25 cellular contexts compared by ENCODE assay signal in the genomic region with DNA sequence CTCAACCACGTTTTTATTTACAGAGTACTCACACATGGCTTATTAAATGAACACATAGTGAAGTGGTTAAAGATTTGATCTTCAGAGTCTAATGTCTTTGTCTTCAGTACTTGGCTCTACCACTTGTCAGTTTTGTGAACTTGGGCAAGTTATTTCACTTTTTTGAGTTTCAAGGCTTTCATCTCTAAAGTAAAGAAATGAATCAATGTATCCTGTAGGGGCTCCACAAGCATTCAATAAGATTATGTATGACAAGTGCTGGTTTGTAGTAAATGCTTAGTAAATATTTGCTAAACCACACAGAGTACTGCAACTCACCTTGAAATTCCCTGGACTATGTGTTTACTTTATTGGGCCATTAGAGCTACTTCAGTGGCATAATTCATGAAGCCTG.
"Had no signal": no experiment of that assay in that cellular context is flagged by ENCODE, and none has a peak within 500 bp of the region (broad histone marks: within the 10 kb centered on the region; RNA-seq: fewer than 3 reads in every experiment).

No MANE protein-coding gene starts in this region.

- DNase-seq: activated CD4-positive, alpha-beta T cell treated with anti-CD3 and anti-CD28 coated beads, Interleukin-2, amount 10 ng/mL, durations not matched to agents 24 days and 14 days; activated CD4-positive, alpha-beta T cell treated with anti-CD3 and anti-CD28 coated beads, Interleukin-2, amount 50 U/mL, for 4 hours; activated CD8-positive, alpha-beta T cell treated with anti-CD3 and anti-CD28 coated beads for 36 hours; activated gamma-delta T cell; activated naive CD4-positive, alpha-beta T cell treated with Interleukin-2 at 50 U/mL for 16 hours; activated naive CD8-positive, alpha-beta T cell treated with anti-CD3 and anti-CD28 coated beads, Interleukin-2, amount 10 ng/mL, durations not matched to agents 7 days and 5 days; activated T-cell treated with anti-CD3 and anti-CD28 coated beads, Interleukin-2, amount 50 U/mL, for 24 hours; amygdala; cortex of kidney; NCI-H1105 treated with DMSO at 0.1 percent for 48 hours; NCI-H1436; NCI-H1694; NCI-H1930; NCI-H2081 treated with DMSO at 0.1 percent for 48 hours; NCI-H226; NCI-H446 treated with DMSO at 0.1 percent for 48 hours; NCI-H526 treated with DMSO at 0.1 percent for 48 hours; NK-92 treated with Interleukin-12 subunit alpha and Interleukin-12 subunit beta, amount 100 ng/mL, for 24 hours; PC-3; Peyer's patch; RPMI8226; T1000; WERI-Rb-1 had no signal

- H3K27ac Mint-ChIP-seq: activated CD4-positive, alpha-beta T cell treated with anti-CD3 and anti-CD28 coated beads, Interleukin-2, amount 10 ng/mL, durations not matched to agents 24 days and 14 days; activated CD8-positive, alpha-beta T cell treated with anti-CD3 and anti-CD28 coated beads for 36 hours; activated naive CD4-positive, alpha-beta T cell treated with anti-CD3 and anti-CD28 coated beads, Interleukin-2, amount 50 U/mL, for 24 hours; activated naive CD8-positive, alpha-beta T cell treated with anti-CD3 and anti-CD28 coated beads, Interleukin-2, amount 10 ng/mL, durations not matched to agents 7 days and 5 days; activated T-cell treated with anti-CD3 and anti-CD28 coated beads, Interleukin-2, amount 50 U/mL, for 24 hours; activated T-helper 2 cell treated with anti-CD3 and anti-CD28 coated beads, Interferon-gamma antibody, Interleukin-2, Interleukin-4, amounts not matched to agents 10 μg/mL and 5 μg/mL and 100 μg/mL, durations not matched to agents 14 hours and 24 hours and 36 hours had no signal

- H3K4me1 Mint-ChIP-seq: activated CD4-positive, alpha-beta T cell treated with anti-CD3 and anti-CD28 coated beads, Interleukin-2, amount 10 ng/mL, durations not matched to agents 24 days and 14 days; activated naive CD4-positive, alpha-beta T cell treated with anti-CD3 and anti-CD28 coated beads, Interleukin-2, amount 50 U/mL, for 24 hours; activated naive CD8-positive, alpha-beta T cell treated with anti-CD3 and anti-CD28 coated beads, Interleukin-2, amount 10 ng/mL, durations not matched to agents 7 days and 5 days had no signal

- H3K27me3 Mint-ChIP-seq: activated CD4-positive, alpha-beta T cell treated with anti-CD3 and anti-CD28 coated beads, Interleukin-2, amount 10 ng/mL, durations not matched to agents 24 days and 14 days; activated CD8-positive, alpha-beta T cell treated with anti-CD3 and anti-CD28 coated beads for 36 hours; activated naive CD4-positive, alpha-beta T cell treated with anti-CD3 and anti-CD28 coated beads, Interleukin-2, amount 50 U/mL, for 24 hours; activated naive CD8-positive, alpha-beta T cell treated with anti-CD3 and anti-CD28 coated beads, Interleukin-2, amount 10 ng/mL, durations not matched to agents 7 days and 5 days; activated T-cell treated with anti-CD3 and anti-CD28 coated beads, Interleukin-2, amount 50 U/mL, for 24 hours had no signal

- H3K9me3 Mint-ChIP-seq: activated CD4-positive, alpha-beta T cell treated with anti-CD3 and anti-CD28 coated beads, Interleukin-2, amount 10 ng/mL, durations not matched to agents 24 days and 14 days; activated naive CD4-positive, alpha-beta T cell treated with anti-CD3 and anti-CD28 coated beads, Interleukin-2, amount 50 U/mL, for 24 hours; activated naive CD8-positive, alpha-beta T cell treated with anti-CD3 and anti-CD28 coated beads, Interleukin-2, amount 10 ng/mL, durations not matched to agents 7 days and 5 days; activated T-helper 2 cell treated with anti-CD3 and anti-CD28 coated beads, Interferon-gamma antibody, Interleukin-2, Interleukin-4, amounts not matched to agents 10 μg/mL and 5 μg/mL and 100 μg/mL, durations not matched to agents 14 hours and 24 hours and 36 hours had no signal

- H3K36me3 Mint-ChIP-seq: activated naive CD4-positive, alpha-beta T cell treated with anti-CD3 and anti-CD28 coated beads, Interleukin-2, amount 50 U/mL, for 24 hours; activated naive CD8-positive, alpha-beta T cell treated with anti-CD3 and anti-CD28 coated beads, Interleukin-2, amount 10 ng/mL, durations not matched to agents 7 days and 5 days had no signal

- H3K4me3 Mint-ChIP-seq: activated CD4-positive, alpha-beta T cell treated with anti-CD3 and anti-CD28 coated beads, Interleukin-2, amount 10 ng/mL, durations not matched to agents 24 days and 14 days; activated CD8-positive, alpha-beta T cell treated with anti-CD3 and anti-CD28 coated beads for 36 hours; activated naive CD4-positive, alpha-beta T cell treated with anti-CD3 and anti-CD28 coated beads, Interleukin-2, amount 50 U/mL, for 24 hours; activated naive CD8-positive, alpha-beta T cell treated with anti-CD3 and anti-CD28 coated beads, Interleukin-2, amount 10 ng/mL, durations not matched to agents 7 days and 5 days; activated T-cell treated with anti-CD3 and anti-CD28 coated beads, Interleukin-2, amount 50 U/mL, for 24 hours had no signal

- ATAC-seq: activated CD8-positive, alpha-beta T cell treated with anti-CD3 and anti-CD28 coated beads for 36 hours; PC-3 had no signal
